8 cellular contexts compared by ENCODE assay signal in the genomic region with DNA sequence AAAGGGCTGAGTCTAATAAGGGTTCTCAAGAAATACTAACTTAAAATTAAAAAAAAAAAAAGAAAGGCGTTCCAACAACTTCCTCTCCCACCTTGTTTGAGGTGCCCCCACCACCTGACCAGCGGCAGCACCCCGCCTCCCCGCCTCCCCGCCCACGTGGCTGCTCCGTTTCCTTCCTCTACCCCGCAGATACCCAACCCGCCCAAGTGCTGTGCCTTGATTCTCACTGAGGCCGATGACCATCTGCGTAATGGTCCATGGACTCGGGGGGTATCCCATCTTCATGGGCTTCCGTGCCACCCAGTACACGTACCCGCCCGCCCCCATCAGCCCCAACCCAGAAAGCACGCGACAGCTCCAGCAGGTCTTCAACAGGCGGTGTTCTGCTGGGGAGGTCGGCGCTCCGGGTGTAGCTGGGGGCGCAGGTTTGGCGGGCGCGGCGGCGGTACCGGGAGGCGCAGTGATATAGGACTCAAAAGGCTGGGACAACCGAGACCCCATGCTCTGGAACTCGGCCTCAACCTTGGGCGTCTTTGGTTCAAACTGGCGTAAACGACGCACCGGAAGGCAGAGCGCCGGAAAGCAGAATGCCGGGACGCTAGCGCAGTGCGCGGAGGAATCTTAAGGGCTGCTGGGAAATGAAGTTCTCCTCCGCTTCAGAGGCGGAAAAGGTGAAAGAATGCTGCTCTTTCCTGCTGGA. TPM values are rescaled to one million over a fixed set of nuclear protein-coding genes. Genes with fewer than 3 reads are reported as not detected.
DNase-seq lines count a peak whose midpoint lies in the region; ATAC-seq and TF ChIP-seq lines count a peak whose summit lies in the region.

A gene with protein sequence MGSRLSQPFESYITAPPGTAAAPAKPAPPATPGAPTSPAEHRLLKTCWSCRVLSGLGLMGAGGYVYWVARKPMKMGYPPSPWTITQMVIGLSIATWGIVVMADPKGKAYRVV (minus strand): TSS at position 545 of the 700 bp plus-strand sequence. CDS start 44 bp downstream, at position 501.

- TF ChIP-seq CTCF in brain microvascular endothelial cell (IDR thresholded peaks at IDR 0.05; ENCODE audit: low read depth, low read length, missing control alignments): no peak

- H3K9ac ChIP-seq in iPS-18a (ENCODE audit: low read length): peak within 1 kb of the TSS; percentile 71
- peak within 1 kb of the TSS; percentile 92 for H3K9ac ChIP-seq in skeletal muscle satellite cell (ENCODE audit: low read depth, low read length)

- H3K4me1 ChIP-seq in iPS-18a (ENCODE audit: control insufficient read depth, low read depth, low read length): peaks cover 5% of the 10 kb centered on the region
- peaks cover 7% of the 10 kb centered on the region for H3K4me1 ChIP-seq in skeletal muscle satellite cell (ENCODE audit: control insufficient read depth, insufficient read depth, low read length)

- H3K27me3 ChIP-seq in brain microvascular endothelial cell (replicated peaks) (no peaks in the 10 kb centered on the region), iPS-18a (ENCODE audit: control insufficient read depth, insufficient read depth, low read length) (no peaks in the 10 kb centered on the region), skeletal muscle satellite cell (ENCODE audit: control insufficient read depth, insufficient read depth, low read length) (no peaks in the 10 kb centered on the region)

- H3K36me3 ChIP-seq in brain microvascular endothelial cell (replicated peaks) (peaks cover 4% of the 10 kb centered on the region), iPS-18a (ENCODE audit: control insufficient read depth, low read depth, low read length) (peaks cover 28% of the 10 kb centered on the region), skeletal muscle satellite cell (ENCODE audit: insufficient read depth, low read length) (peaks cover 17% of the 10 kb centered on the region)

- in situ Hi-C loops in brain microvascular endothelial cell (cut with HindIII; ENCODE audit: low pct_ligation_motif_present, low sequenced_read_pairs): no loop called here

- DNase-seq in NCI-H1436 (lab: John Stamatoyannopoulos, UW) (peak; percentile 63), NCI-H1436 treated with DMSO at 0.1 percent for 48 hours (lab: John Stamatoyannopoulos, UW) (no peak), NCI-H2029 treated with DMSO at 0.1 percent for 48 hours (lab: John Stamatoyannopoulos, UW) (peak; percentile 17), UCSD-AML1 (lab: John Stamatoyannopoulos, UW; ENCODE audit: unreplicated experiment) (peak; percentile 82), brain microvascular endothelial cell (peak; percentile 71)

- H3K4me2 ChIP-seq in skeletal muscle satellite cell (ENCODE audit: low read length): peak within 1 kb of the TSS; percentile 89

- H3K27ac ChIP-seq in brain microvascular endothelial cell (peak within 1 kb of the TSS; percentile 61), iPS-18a (ENCODE audit: low read length) (peak within 1 kb of the TSS; percentile 9)

- H3K4me3 ChIP-seq in brain microvascular endothelial cell (ENCODE audit: low read depth, low read length): peak within 1 kb of the TSS; percentile 80
- H3K4me3 ChIP-seq in iPS-18a (ENCODE audit: low read length): peak within 1 kb of the TSS; percentile 90
- peak within 1 kb of the TSS; percentile 89 for H3K4me3 ChIP-seq in skeletal muscle satellite cell (ENCODE audit: low read length)

- ATAC-seq in HG02970 (IDR thresholded peaks at IDR 0.05; ENCODE audit: low FRiP score, unreplicated experiment): peak; percentile 94

- H3K9me3 ChIP-seq in iPS-18a (ENCODE audit: control insufficient read depth, low read depth, low read length): no peaks in the 10 kb centered on the region
- H3K9me3 ChIP-seq in skeletal muscle satellite cell (replicated peaks; ENCODE audit: low read length): no peaks in the 10 kb centered on the region

RNA-seq across cellular contexts. Expression of the gene that starts here (rescaled TPM):
- 10.3 and 14.2 TPM in 2 replicates for total RNA-seq in skeletal muscle satellite cell (2012; rRNA removed)
